In the genomic region with DNA sequence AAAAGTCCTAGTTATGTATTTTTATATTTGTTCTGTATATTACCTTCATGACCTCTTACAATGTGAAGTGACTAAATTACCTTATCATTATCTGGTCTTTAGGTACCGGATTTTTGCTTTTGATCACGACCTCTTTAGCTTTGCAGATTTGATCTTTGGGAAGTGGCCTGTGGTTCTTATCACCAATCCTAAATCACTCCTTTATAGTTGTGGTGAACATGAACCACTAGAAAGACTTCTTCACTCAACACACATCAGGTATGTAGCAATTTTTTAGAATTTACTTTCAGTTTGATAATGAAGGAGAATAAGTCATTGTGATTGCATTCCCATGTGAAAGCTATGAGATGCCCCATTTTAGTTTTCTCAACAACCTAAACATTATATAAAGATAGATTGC, we compare ENCODE assay signal across 20 cellular contexts. TPM values are rescaled to one million over a fixed set of nuclear protein-coding genes. Genes with fewer than 3 reads are reported as not detected.
DNase-seq lines count a peak whose midpoint lies in the region; ATAC-seq and TF ChIP-seq lines count a peak whose summit lies in the region.
"Had no signal": no experiment of that assay in that cellular context is flagged by ENCODE, and none has a peak within 500 bp of the region (broad histone marks: within the 10 kb centered on the region; RNA-seq: fewer than 3 reads in every experiment).

No MANE protein-coding gene starts in this region.

- no peak overlapping the region for H3K27ac ChIP-seq in breast epithelium
- H3K27ac ChIP-seq: tibial nerve had no signal

- H3K4me3 Mint-ChIP-seq in MCF 10A (ENCODE audit: unreplicated experiment) = no peak overlapping the region
- H3K4me3 Mint-ChIP-seq in central memory CD8-positive, alpha-beta T cell = no peak overlapping the region
- no peak overlapping the region for H3K4me3 Mint-ChIP-seq in WTC11
- H3K4me3 Mint-ChIP-seq: IgD-negative memory B cell; stimulated activated naive CD8-positive, alpha-beta T cell treated with anti-CD3 and anti-CD28 coated beads, Interleukin-15, Interleukin-2, amounts not matched to agents 100 ng/mL and 50 ng/mL, for 24 hours had no signal

- peak overlapping the region; percentile 46 for H3K27ac Mint-ChIP-seq in MCF 10A (ENCODE audit: low read depth, unreplicated experiment)
- H3K27ac Mint-ChIP-seq in central memory CD8-positive, alpha-beta T cell (ENCODE audit: low read depth) = no peak overlapping the region
- no peak overlapping the region; the same call in 1 of the 2 replicates for H3K27ac Mint-ChIP-seq in WTC11
- H3K27ac Mint-ChIP-seq: IgD-negative memory B cell; stimulated activated naive CD8-positive, alpha-beta T cell treated with anti-CD3 and anti-CD28 coated beads, Interleukin-15, Interleukin-2, amounts not matched to agents 100 ng/mL and 50 ng/mL, for 24 hours had no signal

- no peaks in the 10 kb centered on the region for H3K9me3 Mint-ChIP-seq in MCF 10A (ENCODE audit: unreplicated experiment)
- no peaks in the 10 kb centered on the region for H3K9me3 Mint-ChIP-seq in central memory CD8-positive, alpha-beta T cell
- no peaks in the 10 kb centered on the region for H3K9me3 Mint-ChIP-seq in WTC11
- H3K9me3 Mint-ChIP-seq: IgD-negative memory B cell; stimulated activated naive CD8-positive, alpha-beta T cell treated with anti-CD3 and anti-CD28 coated beads, Interleukin-15, Interleukin-2, amounts not matched to agents 100 ng/mL and 50 ng/mL, for 24 hours had no signal

- no peak for TF ChIP-seq POLR2A in breast epithelium (IDR thresholded peaks at IDR 0.05)

- BruUV-seq in MCF 10A (replicated peaks; lab: Mats Ljungman, UMichigan) = no TSS peak

- TF ChIP-seq CTCF in MCF 10A (IDR thresholded peaks at IDR 0.05; ENCODE audit: unreplicated experiment) (no peak), breast epithelium (IDR thresholded peaks at IDR 0.05) (no peak), WTC11 (IDR thresholded peaks at IDR 0.05) (no peak)

- H3K4me3 ChIP-seq in breast epithelium = no peak overlapping the region
- H3K4me3 ChIP-seq: mucosa of descending colon, tibial nerve had no signal

- intact Hi-C loops in MCF 10A (cut with micrococcal nuclease) (no loop called here), breast epithelium (cut with DNase I; ENCODE audit: low total_unique reads) (no loop called here)

- H3K36me3 Mint-ChIP-seq in MCF 10A (ENCODE audit: insufficient read depth, unreplicated experiment) (peaks cover 35% of the 10 kb centered on the region), WTC11 (peaks cover 6% of the 10 kb centered on the region)
- H3K36me3 Mint-ChIP-seq in central memory CD8-positive, alpha-beta T cell (ENCODE audit: insufficient read depth) = peaks cover 28% of the 10 kb centered on the region

- CTCF ChIA-PET in MCF 10A (lab: Yijun Ruan, JAX) (interaction anchor here (0.7 kb wide), 1 partner anchor 11 kb away, joined by 6 read pairs; no protein-coding TSS in a partner anchor), WTC11 (lab: Charles Lee) (no interaction called here)

- H3K9me3 ChIP-seq in breast epithelium = no peaks in the 10 kb centered on the region
- H3K9me3 ChIP-seq: mucosa of descending colon, tibial nerve had no signal

- H3K27me3 ChIP-seq in breast epithelium = no peaks in the 10 kb centered on the region
- H3K27me3 ChIP-seq: tibial nerve had no signal

- H3K27me3 Mint-ChIP-seq in MCF 10A (ENCODE audit: insufficient read depth, unreplicated experiment) (no peaks in the 10 kb centered on the region), WTC11 (ENCODE audit: low read depth) (no peaks in the 10 kb centered on the region)
- no peaks in the 10 kb centered on the region for H3K27me3 Mint-ChIP-seq in central memory CD8-positive, alpha-beta T cell
- H3K27me3 Mint-ChIP-seq: IgD-negative memory B cell; stimulated activated naive CD8-positive, alpha-beta T cell treated with anti-CD3 and anti-CD28 coated beads, Interleukin-15, Interleukin-2, amounts not matched to agents 100 ng/mL and 50 ng/mL, for 24 hours had no signal

- H3K36me3 ChIP-seq in breast epithelium = peaks cover 5% of the 10 kb centered on the region

- H3K4me1 ChIP-seq in breast epithelium = no peaks in the 10 kb centered on the region

- POLR2A ChIA-PET in MCF 10A (lab: Yijun Ruan, JAX) (interaction anchor here (0.6 to 1.4 kb wide), 5 partner anchors 17 to 1436 kb away, joined by 3 to 8 read pairs (median 3); no protein-coding TSS in a partner anchor), WTC11 (lab: Charles Lee) (no interaction called here)

- ATAC-seq in central memory CD8-positive, alpha-beta T cell (replicated peaks; ENCODE audit: extremely low read depth, poor library complexity, severe bottlenecking) = peak; percentile 85
- ATAC-seq in WTC11 (no peak), HG03460 (IDR thresholded peaks at IDR 0.05; ENCODE audit: unreplicated experiment) (no peak)
- ATAC-seq: left lobe of liver, mucosa of descending colon had no signal

- H3K4me1 Mint-ChIP-seq in MCF 10A (ENCODE audit: insufficient read depth, unreplicated experiment) (no peaks in the 10 kb centered on the region), WTC11 (0 out of 2 replicates have a peak, but pooled peaks cover 3% of the 10 kb centered on the region)
- H3K4me1 Mint-ChIP-seq in central memory CD8-positive, alpha-beta T cell = peaks cover 15% of the 10 kb centered on the region

- DNase-seq in MCF 10A (ENCODE audit: unreplicated experiment) = no peak
- DNase-seq in breast epithelium (ENCODE audit: low spot score in 2 of 2) = no peak
- peak; percentile 9 for DNase-seq in NCI-H226
- DNase-seq in central memory CD8-positive, alpha-beta T cell (ENCODE audit: low spot score in 2 of 2) = no peak
- no peak for DNase-seq in SHP77 (lab: John Stamatoyannopoulos, UW)
- DNase-seq in WTC11 (ENCODE audit: low spot score) = no peak
- DNase-seq: activated CD8-positive, alpha-beta memory T cell treated with anti-CD3 and anti-CD28 coated beads for 24 hours; DMS79; head of caudate nucleus; mucosa of descending colon; NCI-H1930; NCI-H345; NCI-H82; SHP77 treated with DMSO at 0.1 percent for 48 hours; stimulated activated CD4-positive, alpha-beta T cell treated with anti-CD3 and anti-CD28 coated beads, Interleukin-2, amount 100 ng/mL, for 24 hours had no signal

TF ChIP-seq in WTC11, 78 proteins besides CTCF, POLR2A, EP300 and RAD21:
- TF ChIP-seq, protein P1, sequence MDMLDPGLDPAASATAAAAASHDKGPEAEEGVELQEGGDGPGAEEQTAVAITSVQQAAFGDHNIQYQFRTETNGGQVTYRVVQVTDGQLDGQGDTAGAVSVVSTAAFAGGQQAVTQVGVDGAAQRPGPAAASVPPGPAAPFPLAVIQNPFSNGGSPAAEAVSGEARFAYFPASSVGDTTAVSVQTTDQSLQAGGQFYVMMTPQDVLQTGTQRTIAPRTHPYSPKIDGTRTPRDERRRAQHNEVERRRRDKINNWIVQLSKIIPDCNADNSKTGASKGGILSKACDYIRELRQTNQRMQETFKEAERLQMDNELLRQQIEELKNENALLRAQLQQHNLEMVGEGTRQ (CRISPR knock-in tag; IDR thresholded peaks at IDR 0.05) = no peak
- TF ChIP-seq ZNF671 (CRISPR knock-in tag; IDR thresholded peaks at IDR 0.05) = no peak

RNA-seq across cellular contexts. Expression of a gene that starts 18.3 kb away (rescaled TPM):
- 16.3 and 16.9 TPM in 2 replicates for total RNA-seq in MCF 10A (2022)
- 10 to 100 TPM; 43.2 to 61.6 (median 59.4) TPM for total RNA-seq in breast epithelium
- 4.6 to 5.6 TPM (median 5.0 TPM) in 3 replicates for total RNA-seq in WTC11 (2021)

RNA-seq across cellular contexts. Expression of a gene that starts 33.5 kb away (rescaled TPM):
- 45.5 and 50.4 TPM in 2 replicates for total RNA-seq in MCF 10A (2022)
- 100 to 1,000 TPM in 2 of 3 donors, 10 to 100 TPM in 1; 90.1 to 179 (median 106) TPM for total RNA-seq in breast epithelium
- total RNA-seq in WTC11 (2021) = 19.1 to 22.0 TPM (median 20.4 TPM) in 3 replicates

RNA-seq across cellular contexts. Expression of a gene that starts 45.9 kb away (rescaled TPM):
- total RNA-seq in MCF 10A (2022) (25.6 and 32.6 TPM in 2 replicates), breast epithelium (10 to 100 TPM; 33.0 to 52.5 (median 48.5) TPM), WTC11 (2021) (17.2 to 18.9 TPM (median 17.9 TPM) in 3 replicates)
